In genomic region chr9:114662081-114662989, GRCh38 we compare ENCODE assay signal across 8 cellular contexts. TPM values are rescaled to one million over a fixed set of nuclear protein-coding genes. Genes with fewer than 3 reads are reported as not detected.
A peak's percentile ranks its signal among the peaks of the same experiment; 100 is the strongest.
DNase-seq lines count a peak whose midpoint lies in the region; ATAC-seq and TF ChIP-seq lines count a peak whose summit lies in the region.

No MANE protein-coding gene starts in this region.

- ATAC-seq in HG02759 (IDR thresholded peaks at IDR 0.05; ENCODE audit: unreplicated experiment), result peak; percentile 73

- intact Hi-C loops in esophagus squamous epithelium (cut with DNase I), result no loop called here

- no peak for TF ChIP-seq EP300 in tibial nerve (IDR thresholded peaks at IDR 0.05)

- H3K27ac ChIP-seq in esophagus squamous epithelium (no peak overlapping the region), neutrophil (no peak overlapping the region), tibial nerve (no peak overlapping the region)

- H3K36me3 ChIP-seq in esophagus squamous epithelium, result no peaks in the 10 kb centered on the region
- H3K36me3 ChIP-seq in neutrophil, result no peaks in the 10 kb centered on the region
- no peaks in the 10 kb centered on the region for H3K36me3 ChIP-seq in tibial nerve

- H3K4me3 ChIP-seq in esophagus squamous epithelium, result no peak overlapping the region
- no peak overlapping the region for H3K4me3 ChIP-seq in neutrophil (ENCODE audit: low read depth in 1 of 2, low read length in 1 of 2)
- no peak overlapping the region for H3K4me3 ChIP-seq in tibial nerve

- peak; percentile 67 for DNase-seq in NCI-H2196 (lab: John Stamatoyannopoulos, UW; ENCODE audit: unreplicated experiment)
- DNase-seq in NCI-H2196 treated with DMSO at 0.1 percent for 48 hours (lab: John Stamatoyannopoulos, UW; ENCODE audit: unreplicated experiment), result no peak
- peak; percentile 46 for DNase-seq in NCI-H510A treated with DMSO at 0.1 percent for 48 hours (lab: John Stamatoyannopoulos, UW)
- DNase-seq in activated T-cell treated with anti-CD3 and anti-CD28 coated beads for 1 hour (ENCODE audit: low read depth), result peak; percentile 56
- DNase-seq in esophagus squamous epithelium (lab: John Stamatoyannopoulos, UW), result no peak
- DNase-seq in tibial nerve (ENCODE audit: low spot score in 2 of 2), result peak in 1 of 2 donors; percentile 41

- 31 to 34% methylated on average over 10 of the region's 10 CpGs for WGBS in esophagus squamous epithelium, 2 donors
- WGBS in tibial nerve, 2 donors, result 39 to 53% methylated on average over 10 of the region's 10 CpGs

- TF ChIP-seq CTCF in esophagus squamous epithelium (IDR thresholded peaks at IDR 0.05) (peak; percentile 46 to 84 (median 74)), neutrophil (IDR thresholded peaks at IDR 0.05) (peak; percentile 80), tibial nerve (IDR thresholded peaks at IDR 0.05) (peak; percentile 49 to 75 (median 61))

- TF ChIP-seq POLR2A in esophagus squamous epithelium (IDR thresholded peaks at IDR 0.05) (no peak), tibial nerve (IDR thresholded peaks at IDR 0.05) (no peak)

- H3K4me1 ChIP-seq in esophagus squamous epithelium (no peaks in the 10 kb centered on the region), neutrophil (ENCODE audit: control insufficient read depth in 1 of 2, insufficient read depth in 1 of 2, low read depth in 1 of 2, low read length in 1 of 2) (no peaks in the 10 kb centered on the region), tibial nerve (no peaks in the 10 kb centered on the region)

- H3K9me3 ChIP-seq in esophagus squamous epithelium, result no peaks in the 10 kb centered on the region
- no peaks in the 10 kb centered on the region for H3K9me3 ChIP-seq in neutrophil
- H3K9me3 ChIP-seq in tibial nerve, result no peaks in the 10 kb centered on the region

- H3K27me3 ChIP-seq in esophagus squamous epithelium (peaks cover 0 to 12% (median 0%) of the 10 kb centered on the region in 4 donors), neutrophil (no peaks in the 10 kb centered on the region), tibial nerve (no peaks in the 10 kb centered on the region)

RNA-seq across cellular contexts. Expression of gene TEX53, which starts 4.7 kb away (rescaled TPM):
- total RNA-seq in esophagus squamous epithelium, result not detected
- total RNA-seq in tibial nerve, result not detected

RNA-seq across cellular contexts. Expression of gene TEX48, which starts 19.7 kb away (rescaled TPM):
- not detected for total RNA-seq in esophagus squamous epithelium
- not detected for total RNA-seq in tibial nerve

RNA-seq across cellular contexts. Expression of gene TMEM268, which starts 51.2 kb away (rescaled TPM):
- total RNA-seq in esophagus squamous epithelium (1 to 10 TPM; 3.2 to 6.5 (median 6.2) TPM), tibial nerve (1 to 10 TPM; 4.8 to 8.4 (median 6.8) TPM)

Comparison
In these comparisons a context has a peak if more than half of its experiments do, and no peak if none do; other contexts are left out.
1. DNase-seq: peak in NCI-H2196 (single experiment), NCI-H510A treated with DMSO at 0.1 percent for 48 hours (single experiment) and activated T-cell treated with anti-CD3 and anti-CD28 coated beads for 1 hour (single experiment); none in NCI-H2196 treated with DMSO at 0.1 percent for 48 hours (single experiment) and esophagus squamous epithelium (single experiment).
2. Peak in every context shown above with its lines, with median percentiles within 50 percentile points of each other: CTCF ChIP-seq.